ENCODE assay signal across 1 cellular context in the genomic region with DNA sequence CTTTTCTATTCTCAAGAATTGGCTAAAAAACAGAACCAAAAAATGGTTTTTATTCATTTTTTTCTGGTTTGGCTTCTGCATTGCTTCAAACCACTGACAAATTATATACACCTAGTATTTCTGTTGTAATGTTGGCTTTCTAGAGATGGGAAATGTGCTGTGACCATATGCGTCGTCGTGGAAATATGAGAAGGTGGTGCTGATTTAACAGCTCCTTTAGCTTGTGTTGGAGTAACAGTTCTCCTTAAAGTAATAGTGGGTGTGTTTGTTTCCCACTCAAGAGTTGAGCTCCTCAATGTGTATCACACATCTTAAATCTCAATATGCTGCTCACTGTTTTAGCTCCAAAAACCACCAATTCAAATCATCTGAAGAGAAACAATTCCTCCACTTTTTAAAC.
TF ChIP-seq lines count a peak whose summit lies in the region.

No MANE protein-coding gene starts in this region.

TF ChIP-seq in SK-N-SH treated with all-trans-retinoic acid at 6 μM for 48 hours, 23 proteins besides CTCF, POLR2A, EP300 and RAD21 (continued from another document):
- TF ChIP-seq, protein P1, sequence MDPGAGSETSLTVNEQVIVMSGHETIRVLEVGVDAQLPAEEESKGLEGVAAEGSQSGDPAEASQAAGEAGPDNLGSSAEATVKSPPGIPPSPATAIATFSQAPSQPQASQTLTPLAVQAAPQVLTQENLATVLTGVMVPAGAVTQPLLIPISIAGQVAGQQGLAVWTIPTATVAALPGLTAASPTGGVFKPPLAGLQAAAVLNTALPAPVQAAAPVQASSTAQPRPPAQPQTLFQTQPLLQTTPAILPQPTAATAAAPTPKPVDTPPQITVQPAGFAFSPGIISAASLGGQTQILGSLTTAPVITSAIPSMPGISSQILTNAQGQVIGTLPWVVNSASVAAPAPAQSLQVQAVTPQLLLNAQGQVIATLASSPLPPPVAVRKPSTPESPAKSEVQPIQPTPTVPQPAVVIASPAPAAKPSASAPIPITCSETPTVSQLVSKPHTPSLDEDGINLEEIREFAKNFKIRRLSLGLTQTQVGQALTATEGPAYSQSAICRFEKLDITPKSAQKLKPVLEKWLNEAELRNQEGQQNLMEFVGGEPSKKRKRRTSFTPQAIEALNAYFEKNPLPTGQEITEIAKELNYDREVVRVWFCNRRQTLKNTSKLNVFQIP (CRISPR knock-in tag; IDR thresholded peaks at IDR 0.05; ENCODE audit: borderline replicate concordance, low read depth) = no peak
- TF ChIP-seq ISL1 (CRISPR knock-in tag; IDR thresholded peaks at IDR 0.05) = no peak
